In the genomic region with DNA sequence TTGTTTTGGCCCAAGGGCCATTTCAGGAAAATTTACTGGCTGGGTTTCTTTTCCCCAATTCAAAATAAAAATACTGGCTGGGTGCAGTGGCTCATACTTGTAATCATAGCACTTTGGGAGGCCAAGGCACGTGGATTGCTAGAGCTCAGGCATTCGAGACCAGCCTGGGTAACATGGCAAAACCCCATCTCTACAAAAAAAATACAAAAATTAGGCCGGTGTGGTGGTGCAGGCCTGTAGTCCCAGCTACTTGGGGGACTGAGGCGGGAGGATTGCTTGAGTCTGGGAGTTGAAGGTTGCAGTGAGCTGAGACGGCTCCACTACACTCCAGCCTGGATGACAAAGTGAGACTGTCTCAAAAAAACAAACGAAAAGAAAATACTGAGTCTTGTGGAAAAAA, we compare ENCODE assay signal across 17 cellular contexts.
DNase-seq lines count a peak whose midpoint lies in the region; ATAC-seq, FAIRE-seq and TF ChIP-seq lines count a peak whose summit lies in the region.
"Had no signal": no experiment of that assay in that cellular context is flagged by ENCODE, and none has a peak within 500 bp of the region (broad histone marks: within the 10 kb centered on the region; RNA-seq: fewer than 3 reads in every experiment).

No MANE protein-coding gene starts in this region.

- H3K18ac ChIP-seq in IMR-90 (ENCODE audit: low read depth, low read length) = no peak overlapping the region; the same call in 1 of the 2 replicates

- H4K20me1 ChIP-seq in IMR-90 (ENCODE audit: insufficient read depth, low read length) (peaks cover 28% of the 10 kb centered on the region), hepatocyte (ENCODE audit: insufficient read depth, poor library complexity, severe bottlenecking) (no peaks in the 10 kb centered on the region)

- H3K4me3 ChIP-seq in A549 = no peak overlapping the region
- no peak overlapping the region for H3K4me3 ChIP-seq in IMR-90 (ENCODE audit: insufficient read depth, low read depth, low read length)
- H3K4me3 ChIP-seq in hepatocyte = no peak overlapping the region
- H3K4me3 ChIP-seq in effector memory CD4-positive, alpha-beta T cell (ENCODE audit: insufficient read depth, low read depth, low read length, poor library complexity, severe bottlenecking) = no peak overlapping the region

- no peak overlapping the region for H3K4me3 Mint-ChIP-seq in CD4-positive, alpha-beta T cell
- H3K4me3 Mint-ChIP-seq: CD4-positive, alpha-beta memory T cell had no signal

- peaks cover 15% of the 10 kb centered on the region for H3K9me1 ChIP-seq in IMR-90 (ENCODE audit: insufficient read depth, low read length)

- FAIRE-seq in A549 (lab: Jason Lieb, UNC) = no peak
- FAIRE-seq: D721Med had no signal

- dilution Hi-C loops in IMR-90 (cut with HindIII; ENCODE audit: low sequenced_read_pairs, unreplicated experiment) = no loop called here

- H3K4me2 ChIP-seq in A549 (peak overlapping the region; percentile 37), IMR-90 (ENCODE audit: low read depth, low read length) (no peak overlapping the region; the same call in 1 of the 2 replicates), hepatocyte (no peak overlapping the region)

- no peak overlapping the region; the same call in 1 of the 2 replicates for H4K91ac ChIP-seq in IMR-90 (ENCODE audit: insufficient read depth, low read depth, low read length)

- in situ Hi-C loops in IMR-90 (cut with MboI; ENCODE audit: low sequenced_read_pairs) = loop anchor here (25.0 kb wide), 1 partner anchor 213 kb away; no protein-coding TSS in a partner anchor

- H3K27ac ChIP-seq in A549 (peak overlapping the region; percentile 54 to 71; a peak in 5 of 6 replicates), IMR-90 (ENCODE audit: insufficient read depth, low read length) (0 out of 2 replicates have a peak overlapping the region, but pooled peaks have one; percentile 17), hepatocyte (peak overlapping the region; percentile 25)
- no peak overlapping the region for H3K27ac ChIP-seq in CD4-positive, alpha-beta T cell (ENCODE audit: low read depth, low read length)
- H3K27ac ChIP-seq in effector memory CD4-positive, alpha-beta T cell (ENCODE audit: insufficient read depth, low read length, poor library complexity, severe bottlenecking) = no peak overlapping the region

- TF ChIP-seq RAD21 in A549 (conservative IDR thresholded peaks at IDR 0.05 in 1 of 2, IDR thresholded peaks at IDR 0.05 in 1 of 2) (no peak), IMR-90 (IDR thresholded peaks at IDR 0.05; ENCODE audit: low read length) (no peak)

- no peak overlapping the region for H3K23ac ChIP-seq in IMR-90 (ENCODE audit: low read depth, low read length)

- H3K9me3 ChIP-seq in A549 = no peaks in the 10 kb centered on the region
- H3K9me3 ChIP-seq in IMR-90 (ENCODE audit: control insufficient read depth, insufficient read depth, low read length) = no peaks in the 10 kb centered on the region
- no peaks in the 10 kb centered on the region for H3K9me3 ChIP-seq in hepatocyte (ENCODE audit: low read depth)
- H3K9me3 ChIP-seq in CD4-positive, alpha-beta T cell (ENCODE audit: control insufficient read depth, low read length) = no peaks in the 10 kb centered on the region
- no peaks in the 10 kb centered on the region for H3K9me3 ChIP-seq in effector memory CD4-positive, alpha-beta T cell (ENCODE audit: control insufficient read depth, low read length)

- no peak overlapping the region for H3K27ac Mint-ChIP-seq in CD4-positive, alpha-beta T cell
- H3K27ac Mint-ChIP-seq: CD4-positive, alpha-beta memory T cell had no signal

- H2BK5ac ChIP-seq in IMR-90 (ENCODE audit: low read depth, low read length, poor library complexity, severe bottlenecking) = peak overlapping the region; percentile 71

- H3K79me1 ChIP-seq in IMR-90 (ENCODE audit: low read depth in 1 of 2, low read length in 2 of 2) = peaks cover 4 to 45% of the 10 kb centered on the region in 2 experiments; a peak in 2 of 4 replicates

- H4K8ac ChIP-seq in IMR-90 (ENCODE audit: low read depth in 2 of 2, low read length in 2 of 2) = no peak overlapping the region

- peaks cover 21% of the 10 kb centered on the region for H3K36me3 Mint-ChIP-seq in CD4-positive, alpha-beta T cell (ENCODE audit: low read depth)

- no peak overlapping the region for H3K9ac ChIP-seq in IMR-90 (ENCODE audit: low read depth, low read length)

- H3K36me3 ChIP-seq in IMR-90 (ENCODE audit: control insufficient read depth, insufficient read depth, low read length) (peaks cover 5% of the 10 kb centered on the region), hepatocyte (replicated peaks; ENCODE audit: insufficient read depth, low read depth) (no peaks in the 10 kb centered on the region)
- H3K36me3 ChIP-seq in effector memory CD4-positive, alpha-beta T cell (ENCODE audit: control insufficient read depth, insufficient read depth, low read length) = no peaks in the 10 kb centered on the region

- H3K27me3 ChIP-seq in IMR-90 (ENCODE audit: control insufficient read depth, insufficient read depth, low read length) (no peaks in the 10 kb centered on the region), hepatocyte (no peaks in the 10 kb centered on the region)
- H3K27me3 ChIP-seq in CD4-positive, alpha-beta T cell (ENCODE audit: control insufficient read depth, insufficient read depth, low read length) = no peaks in the 10 kb centered on the region
- H3K27me3 ChIP-seq in effector memory CD4-positive, alpha-beta T cell (replicated peaks; ENCODE audit: control insufficient read depth, insufficient read depth, low read length, poor library complexity, severe bottlenecking) = no peaks in the 10 kb centered on the region

- peaks cover 2% of the 10 kb centered on the region for H3K9me3 Mint-ChIP-seq in CD4-positive, alpha-beta T cell

- H2AK9ac ChIP-seq in IMR-90 (replicated peaks; ENCODE audit: low read depth, low read length, poor library complexity) = no peak overlapping the region

- peak overlapping the region; percentile 52 for H2BK20ac ChIP-seq in IMR-90 (ENCODE audit: low read depth, low read length)

- no peak for TF ChIP-seq CTCF in A549 (IDR thresholded peaks at IDR 0.05)
- TF ChIP-seq CTCF in IMR-90 (conservative IDR thresholded peaks at IDR 0.05; ENCODE audit: low read depth, low read length) = no peak
- no peak for TF ChIP-seq CTCF in hepatocyte (IDR thresholded peaks at IDR 0.05; ENCODE audit: poor library complexity)
- TF ChIP-seq CTCF in CD4-positive, alpha-beta T cell (IDR thresholded peaks at IDR 0.05) = no peak

- no peak overlapping the region for H3K4ac ChIP-seq in IMR-90 (ENCODE audit: low read depth, low read length)

- H3K4me1 Mint-ChIP-seq in CD4-positive, alpha-beta T cell (ENCODE audit: low read depth) = no peaks in the 10 kb centered on the region
- H3K4me1 Mint-ChIP-seq: CD4-positive, alpha-beta memory T cell had no signal

- intact Hi-C loops in IMR-90 (cut with micrococcal nuclease) (no loop called here), sciatic nerve (cut with DNase I) (no loop called here)
- intact Hi-C loops in CD4-positive, alpha-beta T cell (cut with DNase I, micrococcal nuclease) = no loop called here

- no peak for TF ChIP-seq POLR2A in A549 (IDR thresholded peaks at IDR 0.05; ENCODE audit: low read length)
- TF ChIP-seq POLR2A in IMR-90 (IDR thresholded peaks at IDR 0.05; ENCODE audit: low read depth, low read length) = no peak

- no peak overlapping the region; the same call in 1 of the 2 replicates for H3K14ac ChIP-seq in IMR-90 (replicated peaks; ENCODE audit: low read depth, low read length)

- no peak overlapping the region for H3K56ac ChIP-seq in IMR-90 (ENCODE audit: extremely low read depth, insufficient read depth, low read length)

- no peak for TF ChIP-seq EP300 in A549 (IDR thresholded peaks at IDR 0.05)

- ATAC-seq in A549 (no peak; a peak in 2 of 6 replicates), IMR-90 (ENCODE audit: low read depth) (peak; percentile 12; the same call in 1 of the 2 replicates), sciatic nerve (no peak)
- no peak for ATAC-seq in CD4-positive, alpha-beta T cell (ENCODE audit: poor library complexity)

- peaks cover 69% of the 10 kb centered on the region for H3K79me2 ChIP-seq in hepatocyte

- CTCF ChIA-PET in A549 (lab: Yijun Ruan, JAX) (interaction anchor here (0.7 to 1.4 kb wide), 2 partner anchors 12 to 55 kb away, joined by 3 read pairs; no protein-coding TSS in a partner anchor), IMR-90 (lab: Yijun Ruan, JAX) (interaction anchor here (0.6 kb wide), 1 partner anchor 88 kb away, joined by 3 read pairs; no protein-coding TSS in a partner anchor)
- CTCF ChIA-PET in CD4-positive, alpha-beta T cell (lab: Charles Lee) = no interaction called here

- no peak overlapping the region for H2BK120ac ChIP-seq in IMR-90 (ENCODE audit: low read depth, low read length)

- no TSS peak for BruUV-seq in IMR-90 (replicated peaks; lab: Mats Ljungman, UMichigan)

- POLR2A ChIA-PET in A549 (lab: Yijun Ruan, JAX) (interaction anchor here (1.4 kb wide), 1 partner anchor 17 kb away, joined by 3 read pairs; no protein-coding TSS in a partner anchor), IMR-90 (lab: Charles Lee; ENCODE audit: unreplicated experiment) (no interaction called here)
- POLR2A ChIA-PET in CD4-positive, alpha-beta T cell (lab: Charles Lee) = no interaction called here

- no peak overlapping the region for H4K5ac ChIP-seq in IMR-90 (ENCODE audit: low read depth, low read length)

- no peaks in the 10 kb centered on the region for H3K27me3 Mint-ChIP-seq in CD4-positive, alpha-beta T cell
- H3K27me3 Mint-ChIP-seq: CD4-positive, alpha-beta memory T cell had no signal

- H2AFZ ChIP-seq in IMR-90 (replicated peaks; ENCODE audit: low read length, poor library complexity) (no peak overlapping the region), hepatocyte (no peak overlapping the region)

- H3K4me1 ChIP-seq in A549 = peaks cover 28% of the 10 kb centered on the region
- peaks cover 13% of the 10 kb centered on the region for H3K4me1 ChIP-seq in IMR-90 (ENCODE audit: control insufficient read depth, insufficient read depth, low read length)
- H3K4me1 ChIP-seq in hepatocyte (ENCODE audit: insufficient read depth) = peaks cover 6% of the 10 kb centered on the region
- no peaks in the 10 kb centered on the region for H3K4me1 ChIP-seq in effector memory CD4-positive, alpha-beta T cell (ENCODE audit: control insufficient read depth, insufficient read depth, low read length, poor library complexity, severe bottlenecking)

- H3K9me2 ChIP-seq in hepatocyte (replicated peaks; ENCODE audit: insufficient read depth) = no peaks in the 10 kb centered on the region

- no peak for DNase-seq in A549 (ENCODE audit: low read depth in 1 of 2, low spot score in 1 of 2)
- DNase-seq in IMR-90 = no peak
- no peak for DNase-seq in hepatocyte (ENCODE audit: low spot score)
- DNase-seq in sciatic nerve (ENCODE audit: low spot score) = peak; percentile 18
- no peak for DNase-seq in activated CD4-positive, CD25-positive, alpha-beta regulatory T cell treated with anti-CD3 and anti-CD28 coated beads, Interleukin-2, amount 50 U/mL, for 72 hours
- no peak for DNase-seq in 8988T
- no peak for DNase-seq in CD4-positive, alpha-beta T cell
- DNase-seq in effector memory CD4-positive, alpha-beta T cell = no peak
- DNase-seq: CD4-positive, alpha-beta memory T cell; DND-41; NCI-H1105 treated with DMSO at 0.1 percent for 48 hours; NCI-H187; NCI-H2171; NCI-H510A; NCI-H82; SIG-M5 had no signal

- no peak overlapping the region for H2BK15ac ChIP-seq in IMR-90 (ENCODE audit: low read depth, low read length)

- 82% methylated on average over 6 of the region's 6 CpGs for WGBS in A549 (ENCODE audit: missing lambda C conversion rate)
- no CpG with 5 or more reads among the region's 6 CpGs for WGBS in IMR-90 (ENCODE audit: extremely low coverage in 2 of 2, insufficient read length in 1 of 2), 2 experiments
- WGBS in hepatocyte (ENCODE audit: low lambda C conversion rate, missing lambda C conversion rate) = 86% methylated on average over 6 of the region's 6 CpGs

- peak overlapping the region; percentile 20; the same call in 1 of the 2 replicates for H2AK5ac ChIP-seq in IMR-90 (ENCODE audit: low read depth, low read length)

Comparison
In these comparisons a context has a peak if more than half of its experiments do, and no peak if none do; other contexts are left out.
1. H3K27ac ChIP-seq: peak in A549 (2 of 2), IMR-90 (single experiment) and hepatocyte (single experiment); none in CD4-positive, alpha-beta T cell (single experiment) and effector memory CD4-positive, alpha-beta T cell (single experiment).